ENCODE assay signal across 1 cellular context in genomic region chr19:19337120-19337519, GRCh38.
TF ChIP-seq lines count a peak whose summit lies in the region.

No MANE protein-coding gene starts in this region.

TF ChIP-seq in GM23338, 12 proteins besides CTCF, POLR2A, EP300 and RAD21 (continued from another document):
- TF ChIP-seq ZNF114 (CRISPR knock-in tag; IDR thresholded peaks at IDR 0.05) = no peak
- no peak for TF ChIP-seq EZH2 (IDR thresholded peaks at IDR 0.05; ENCODE audit: low read depth, unreplicated experiment)
- no peak for TF ChIP-seq ZNF331 (CRISPR knock-in tag; IDR thresholded peaks at IDR 0.05; ENCODE audit: low read depth)
- no peak for TF ChIP-seq NANOG (IDR thresholded peaks at IDR 0.05; ENCODE audit: borderline replicate concordance)
- no peak for TF ChIP-seq STAT1 (IDR thresholded peaks at IDR 0.05; ENCODE audit: unreplicated experiment)
- no peak for TF ChIP-seq CREB1 (CRISPR knock-in tag; IDR thresholded peaks at IDR 0.05; ENCODE audit: low read depth)
- TF ChIP-seq ETS1 (IDR thresholded peaks at IDR 0.05) = no peak
- TF ChIP-seq POLR2AphosphoS5 (IDR thresholded peaks at IDR 0.05; ENCODE audit: low read depth) = no peak
- TF ChIP-seq JUNB (IDR thresholded peaks at IDR 0.05; ENCODE audit: unreplicated experiment) = no peak
- TF ChIP-seq, protein P1, sequence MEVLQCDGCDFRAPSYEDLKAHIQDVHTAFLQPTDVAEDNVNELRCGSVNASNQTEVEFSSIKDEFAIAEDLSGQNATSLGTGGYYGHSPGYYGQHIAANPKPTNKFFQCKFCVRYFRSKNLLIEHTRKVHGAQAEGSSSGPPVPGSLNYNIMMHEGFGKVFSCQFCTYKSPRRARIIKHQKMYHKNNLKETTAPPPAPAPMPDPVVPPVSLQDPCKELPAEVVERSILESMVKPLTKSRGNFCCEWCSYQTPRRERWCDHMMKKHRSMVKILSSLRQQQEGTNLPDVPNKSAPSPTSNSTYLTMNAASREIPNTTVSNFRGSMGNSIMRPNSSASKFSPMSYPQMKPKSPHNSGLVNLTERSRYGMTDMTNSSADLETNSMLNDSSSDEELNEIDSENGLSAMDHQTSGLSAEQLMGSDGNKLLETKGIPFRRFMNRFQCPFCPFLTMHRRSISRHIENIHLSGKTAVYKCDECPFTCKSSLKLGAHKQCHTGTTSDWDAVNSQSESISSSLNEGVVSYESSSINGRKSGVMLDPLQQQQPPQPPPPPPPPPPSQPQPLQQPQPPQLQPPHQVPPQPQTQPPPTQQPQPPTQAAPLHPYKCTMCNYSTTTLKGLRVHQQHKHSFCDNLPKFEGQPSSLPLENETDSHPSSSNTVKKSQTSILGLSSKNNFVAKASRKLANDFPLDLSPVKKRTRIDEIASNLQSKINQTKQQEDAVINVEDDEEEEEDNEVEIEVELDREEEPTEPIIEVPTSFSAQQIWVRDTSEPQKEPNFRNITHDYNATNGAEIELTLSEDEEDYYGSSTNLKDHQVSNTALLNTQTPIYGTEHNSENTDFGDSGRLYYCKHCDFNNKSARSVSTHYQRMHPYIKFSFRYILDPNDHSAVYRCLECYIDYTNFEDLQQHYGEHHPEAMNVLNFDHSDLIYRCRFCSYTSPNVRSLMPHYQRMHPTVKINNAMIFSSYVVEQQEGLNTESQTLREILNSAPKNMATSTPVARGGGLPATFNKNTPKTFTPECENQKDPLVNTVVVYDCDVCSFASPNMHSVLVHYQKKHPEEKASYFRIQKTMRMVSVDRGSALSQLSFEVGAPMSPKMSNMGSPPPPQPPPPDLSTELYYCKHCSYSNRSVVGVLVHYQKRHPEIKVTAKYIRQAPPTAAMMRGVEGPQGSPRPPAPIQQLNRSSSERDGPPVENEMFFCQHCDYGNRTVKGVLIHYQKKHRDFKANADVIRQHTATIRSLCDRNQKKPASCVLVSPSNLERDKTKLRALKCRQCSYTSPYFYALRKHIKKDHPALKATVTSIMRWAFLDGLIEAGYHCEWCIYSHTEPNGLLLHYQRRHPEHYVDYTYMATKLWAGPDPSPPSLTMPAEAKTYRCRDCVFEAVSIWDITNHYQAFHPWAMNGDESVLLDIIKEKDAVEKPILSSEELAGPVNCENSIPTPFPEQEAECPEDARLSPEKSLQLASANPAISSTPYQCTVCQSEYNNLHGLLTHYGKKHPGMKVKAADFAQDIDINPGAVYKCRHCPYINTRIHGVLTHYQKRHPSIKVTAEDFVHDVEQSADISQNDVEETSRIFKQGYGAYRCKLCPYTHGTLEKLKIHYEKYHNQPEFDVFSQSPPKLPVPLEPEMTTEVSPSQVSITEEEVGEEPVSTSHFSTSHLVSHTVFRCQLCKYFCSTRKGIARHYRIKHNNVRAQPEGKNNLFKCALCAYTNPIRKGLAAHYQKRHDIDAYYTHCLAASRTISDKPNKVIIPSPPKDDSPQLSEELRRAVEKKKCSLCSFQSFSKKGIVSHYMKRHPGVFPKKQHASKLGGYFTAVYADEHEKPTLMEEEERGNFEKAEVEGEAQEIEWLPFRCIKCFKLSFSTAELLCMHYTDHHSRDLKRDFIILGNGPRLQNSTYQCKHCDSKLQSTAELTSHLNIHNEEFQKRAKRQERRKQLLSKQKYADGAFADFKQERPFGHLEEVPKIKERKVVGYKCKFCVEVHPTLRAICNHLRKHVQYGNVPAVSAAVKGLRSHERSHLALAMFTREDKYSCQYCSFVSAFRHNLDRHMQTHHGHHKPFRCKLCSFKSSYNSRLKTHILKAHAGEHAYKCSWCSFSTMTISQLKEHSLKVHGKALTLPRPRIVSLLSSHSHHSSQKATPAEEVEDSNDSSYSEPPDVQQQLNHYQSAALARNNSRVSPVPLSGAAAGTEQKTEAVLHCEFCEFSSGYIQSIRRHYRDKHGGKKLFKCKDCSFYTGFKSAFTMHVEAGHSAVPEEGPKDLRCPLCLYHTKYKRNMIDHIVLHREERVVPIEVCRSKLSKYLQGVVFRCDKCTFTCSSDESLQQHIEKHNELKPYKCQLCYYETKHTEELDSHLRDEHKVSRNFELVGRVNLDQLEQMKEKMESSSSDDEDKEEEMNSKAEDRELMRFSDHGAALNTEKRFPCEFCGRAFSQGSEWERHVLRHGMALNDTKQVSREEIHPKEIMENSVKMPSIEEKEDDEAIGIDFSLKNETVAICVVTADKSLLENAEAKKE (CRISPR knock-in tag; IDR thresholded peaks at IDR 0.05) = no peak
TF ChIP-seq in GM23338: peak in this region for 0.
